In genomic region chr9:79880626-79881025, GRCh38 we compare ENCODE assay signal across 15 cellular contexts.
A peak's percentile ranks its signal among the peaks of the same experiment; 100 is the strongest.
DNase-seq lines count a peak whose midpoint lies in the region; ATAC-seq and TF ChIP-seq lines count a peak whose summit lies in the region.
"Had no signal": no experiment of that assay in that cellular context is flagged by ENCODE, and none has a peak within 500 bp of the region (broad histone marks: within the 10 kb centered on the region; RNA-seq: fewer than 3 reads in every experiment).

No MANE protein-coding gene starts in this region.

- no peak for TF ChIP-seq POLR2A in sigmoid colon (IDR thresholded peaks at IDR 0.05)
- no peak for TF ChIP-seq POLR2A in thyroid gland (IDR thresholded peaks at IDR 0.05)

- H3K4me1 Mint-ChIP-seq in natural killer cell = peaks cover 62 to 65% of the 10 kb centered on the region in 2 donors
- H3K4me1 Mint-ChIP-seq in natural killer cell treated with Interleukin-12 subunit alpha and Interleukin-12 subunit beta and Interleukin-15 and Interleukin-18, amount 100 ng/mL, for 72 hours (ENCODE audit: low read depth in 2 of 2) = peaks cover 49 to 61% of the 10 kb centered on the region in 2 donors

- intact Hi-C loops in natural killer cell (cut with micrococcal nuclease) (loop anchor here (10.0 kb wide), 1 partner anchor 306 kb away; the partner anchor contains the start of gene TLE4), sigmoid colon (cut with DNase I) (no loop called here), thyroid gland (cut with DNase I) (no loop called here)

- H3K9me3 Mint-ChIP-seq in natural killer cell = no peaks in the 10 kb centered on the region
- H3K9me3 Mint-ChIP-seq in natural killer cell treated with Interleukin-12 subunit alpha and Interleukin-12 subunit beta and Interleukin-15 and Interleukin-18, amount 100 ng/mL, for 72 hours = no peaks in the 10 kb centered on the region

- H3K4me1 ChIP-seq in sigmoid colon (no peaks in the 10 kb centered on the region), thyroid gland (no peaks in the 10 kb centered on the region)
- H3K4me1 ChIP-seq: tibial artery had no signal

- no peaks in the 10 kb centered on the region for H3K36me3 Mint-ChIP-seq in natural killer cell
- peaks cover 5% of the 10 kb centered on the region for H3K36me3 Mint-ChIP-seq in natural killer cell treated with Interleukin-12 subunit alpha and Interleukin-12 subunit beta and Interleukin-15 and Interleukin-18, amount 100 ng/mL, for 72 hours

- no peak for TF ChIP-seq EP300 in sigmoid colon (IDR thresholded peaks at IDR 0.05)

- H3K27me3 ChIP-seq in sigmoid colon = no peaks in the 10 kb centered on the region
- no peaks in the 10 kb centered on the region for H3K27me3 ChIP-seq in thyroid gland
- H3K27me3 ChIP-seq: tibial artery had no signal

- DNase-seq in natural killer cell (no peak), mesenteric fat pad (ENCODE audit: low spot score) (no peak), NCI-H1417 treated with DMSO at 0.1 percent for 48 hours (lab: John Stamatoyannopoulos, UW) (no peak), sigmoid colon (no peak), thyroid gland (no peak)
- no peak for DNase-seq in natural killer cell treated with Interleukin-12 subunit alpha and Interleukin-12 subunit beta and Interleukin-15 and Interleukin-18, amount 100 ng/mL, for 72 hours (ENCODE audit: low spot score)
- DNase-seq: 8988T, mesendoderm, NCI-H1048, NCI-H524 treated with DMSO at 0.1 percent for 48 hours, tibial artery had no signal

- H3K4me3 Mint-ChIP-seq in natural killer cell = peak overlapping the region; percentile 55
- no peak overlapping the region for H3K4me3 Mint-ChIP-seq in natural killer cell treated with Interleukin-12 subunit alpha and Interleukin-12 subunit beta and Interleukin-15 and Interleukin-18, amount 100 ng/mL, for 72 hours

- TF ChIP-seq CTCF in natural killer cell (IDR thresholded peaks at IDR 0.05) = no peak
- no peak for TF ChIP-seq CTCF in sigmoid colon (IDR thresholded peaks at IDR 0.05)
- TF ChIP-seq CTCF in thyroid gland (IDR thresholded peaks at IDR 0.05) = no peak

- H3K4me3 ChIP-seq in sigmoid colon (no peak overlapping the region), thyroid gland (replicated peaks in 1 of 3) (no peak overlapping the region)
- H3K4me3 ChIP-seq: smooth muscle cell, tibial artery had no signal

- no peaks in the 10 kb centered on the region for H3K27me3 Mint-ChIP-seq in natural killer cell (ENCODE audit: low read depth in 2 of 2)
- no peaks in the 10 kb centered on the region for H3K27me3 Mint-ChIP-seq in natural killer cell treated with Interleukin-12 subunit alpha and Interleukin-12 subunit beta and Interleukin-15 and Interleukin-18, amount 100 ng/mL, for 72 hours

- no peak overlapping the region for H3K27ac ChIP-seq in sigmoid colon
- H3K27ac ChIP-seq in thyroid gland = no peak overlapping the region
- H3K27ac ChIP-seq: tibial artery had no signal

- ATAC-seq in natural killer cell (no peak), HG02610 (IDR thresholded peaks at IDR 0.05; ENCODE audit: unreplicated experiment) (peak; percentile 45), HG03378 (IDR thresholded peaks at IDR 0.05; ENCODE audit: unreplicated experiment) (peak; percentile 69)
- ATAC-seq in natural killer cell treated with Interleukin-12 subunit alpha and Interleukin-12 subunit beta and Interleukin-15 and Interleukin-18, amount 100 ng/mL, for 72 hours = no peak
- ATAC-seq: HCT116 had no signal

- H3K9me3 ChIP-seq in sigmoid colon (peaks cover 0 to 2% (median 0%) of the 10 kb centered on the region in 4 donors), thyroid gland (no peaks in the 10 kb centered on the region)
- H3K9me3 ChIP-seq: tibial artery had no signal

- H3K36me3 ChIP-seq in sigmoid colon (no peaks in the 10 kb centered on the region), thyroid gland (no peaks in the 10 kb centered on the region)
- H3K36me3 ChIP-seq: tibial artery had no signal

- peak overlapping the region in 1 of 2 donors; percentile 21 for H3K27ac Mint-ChIP-seq in natural killer cell
- peak overlapping the region in 1 of 2 donors; percentile 40 for H3K27ac Mint-ChIP-seq in natural killer cell treated with Interleukin-12 subunit alpha and Interleukin-12 subunit beta and Interleukin-15 and Interleukin-18, amount 100 ng/mL, for 72 hours

Comparison
In these comparisons a context has a peak if more than half of its experiments do, and no peak if none do; other contexts are left out.
1. ATAC-seq: peak in HG02610 (single experiment) and HG03378 (single experiment); none in natural killer cell (0 of 3) and natural killer cell treated with Interleukin-12 subunit alpha and Interleukin-12 subunit beta and Interleukin-15 and Interleukin-18, amount 100 ng/mL, for 72 hours (0 of 2).